ENCODE assay signal across 8 cellular contexts in genomic region chr17:49557204-49558024, GRCh38. TPM values are rescaled to one million over a fixed set of nuclear protein-coding genes. Genes with fewer than 3 reads are reported as not detected.
DNase-seq lines count a peak whose midpoint lies in the region; ATAC-seq, FAIRE-seq and TF ChIP-seq lines count a peak whose summit lies in the region.

No MANE protein-coding gene starts in this region.

- TF ChIP-seq POLR2A in heart left ventricle (IDR thresholded peaks at IDR 0.05) (no peak), spleen (IDR thresholded peaks at IDR 0.05) (no peak)

- TF ChIP-seq CTCF in BJ (IDR thresholded peaks at IDR 0.05; ENCODE audit: insufficient read depth, low read depth, low read length), result peak; percentile 77
- TF ChIP-seq CTCF in heart left ventricle (IDR thresholded peaks at IDR 0.05), result peak in 11 of 12 donors; percentile 33 to 59 (median 49)
- peak in 10 of 11 experiments; percentile 14 to 58 (median 36) for TF ChIP-seq CTCF in spleen (IDR thresholded peaks at IDR 0.05 in 8 of 11, conservative IDR thresholded peaks at IDR 0.05 in 3 of 11)

- peak; percentile 59 for FAIRE-seq in GM18507 (lab: Jason Lieb, UNC)

- H3K27me3 ChIP-seq in BJ (ENCODE audit: control insufficient read depth, insufficient read depth, low read length), result 0 out of 2 replicates have a peak, but pooled peaks cover 1% of the 10 kb centered on the region
- H3K27me3 ChIP-seq in heart left ventricle, result peaks cover 0 to 9% (median 0%) of the 10 kb centered on the region in 9 donors
- peaks cover 0 to 22% (median 0%) of the 10 kb centered on the region in 7 donors for H3K27me3 ChIP-seq in spleen (replicated peaks in 1 of 7)

- peaks cover 8% of the 10 kb centered on the region for H3K27me3 Mint-ChIP-seq in activated T-helper 1 cell treated with anti-CD3 and anti-CD28 coated beads, Interleukin-12 subunit alpha, Interleukin-12 subunit beta, Interleukin-2, Interleukin-4 antibody, amounts not matched to agents 30 ng/mL and 10 ng/mL and 1 ng/mL, durations not matched to agents 14 hours and 24 hours and 36 hours (ENCODE audit: insufficient read depth)

- intact Hi-C loops in activated T-helper 1 cell treated with anti-CD3 and anti-CD28 coated beads, Interleukin-12 subunit alpha, Interleukin-12 subunit beta, Interleukin-2, Interleukin-4 antibody, amounts not matched to agents 30 ng/mL and 10 ng/mL and 1 ng/mL, durations not matched to agents 14 hours and 24 hours and 36 hours (cut with micrococcal nuclease), result loop anchor here (1.0 kb wide), 1 partner anchor 9 kb away; no protein-coding TSS in a partner anchor
- intact Hi-C loops in heart left ventricle (cut with DNase I), result loop anchor here (2.0 to 10.0 kb wide), 15 partner anchors 60 to 440 kb away; partner anchors contain the start of genes NGFR (in 3 of the 10), DLX3 (in 1 of the 10) and PHB1 (in 1 of the 10)
- intact Hi-C loops in spleen (cut with DNase I; ENCODE audit: low total_unique reads), result loop anchor here (5.0 to 10.0 kb wide), 3 partner anchors 63 to 145 kb away; partner anchors contain the start of genes NGFR and PHB1

- 30 to 34% (median 32%) methylated on average over 13 of the region's 13 CpGs for WGBS in heart left ventricle, 4 donors
- 34 to 35% (median 35%) methylated on average over 13 of the region's 13 CpGs for WGBS in spleen, 5 donors

- H3K36me3 Mint-ChIP-seq in activated T-helper 1 cell treated with anti-CD3 and anti-CD28 coated beads, Interleukin-12 subunit alpha, Interleukin-12 subunit beta, Interleukin-2, Interleukin-4 antibody, amounts not matched to agents 30 ng/mL and 10 ng/mL and 1 ng/mL, durations not matched to agents 14 hours and 24 hours and 36 hours (ENCODE audit: low read depth), result no peaks in the 10 kb centered on the region

- DNase-seq in BJ (ENCODE audit: low read depth) (no peak), GM18507 (ENCODE audit: extremely low spot score, insufficient read length, low read depth) (no peak), NCI-H460 (ENCODE audit: extremely low read depth, low read depth) (peak; percentile 54), heart left ventricle (peak in 1 of 5 donors; percentile 32), spleen (peak; percentile 36)
- DNase-seq in activated T-helper 1 cell treated with anti-CD3 and anti-CD28 coated beads, Interleukin-12 subunit alpha, Interleukin-12 subunit beta, Interleukin-2, Interleukin-4 antibody, amounts not matched to agents 30 ng/mL and 10 ng/mL and 1 ng/mL, durations not matched to agents 14 hours and 24 hours and 36 hours (ENCODE audit: low spot score), result peak; percentile 21

- POLR2A ChIA-PET in BJ (lab: Charles Lee), result no interaction called here

- peaks cover 9% of the 10 kb centered on the region for H3K4me1 Mint-ChIP-seq in activated T-helper 1 cell treated with anti-CD3 and anti-CD28 coated beads, Interleukin-12 subunit alpha, Interleukin-12 subunit beta, Interleukin-2, Interleukin-4 antibody, amounts not matched to agents 30 ng/mL and 10 ng/mL and 1 ng/mL, durations not matched to agents 14 hours and 24 hours and 36 hours (ENCODE audit: low read depth)

- no peak overlapping the region for H3K27ac Mint-ChIP-seq in activated T-helper 1 cell treated with anti-CD3 and anti-CD28 coated beads, Interleukin-12 subunit alpha, Interleukin-12 subunit beta, Interleukin-2, Interleukin-4 antibody, amounts not matched to agents 30 ng/mL and 10 ng/mL and 1 ng/mL, durations not matched to agents 14 hours and 24 hours and 36 hours

- H3K4me1 ChIP-seq in heart left ventricle, result peaks cover 0 to 8% (median 4%) of the 10 kb centered on the region in 12 donors
- peaks cover 5 to 15% (median 8%) of the 10 kb centered on the region in 6 donors for H3K4me1 ChIP-seq in spleen

- H3K4me3 ChIP-seq in BJ (ENCODE audit: low read depth, low read length) (no peak overlapping the region), heart left ventricle (no peak overlapping the region), spleen (no peak overlapping the region)

- no peak overlapping the region for H3K4me3 Mint-ChIP-seq in activated T-helper 1 cell treated with anti-CD3 and anti-CD28 coated beads, Interleukin-12 subunit alpha, Interleukin-12 subunit beta, Interleukin-2, Interleukin-4 antibody, amounts not matched to agents 30 ng/mL and 10 ng/mL and 1 ng/mL, durations not matched to agents 14 hours and 24 hours and 36 hours

- ATAC-seq in heart left ventricle (peak in 3 of 4 donors; percentile 46 to 55 (median 48)), HG02852 (IDR thresholded peaks at IDR 0.05; ENCODE audit: unreplicated experiment) (no peak), HG02870 (IDR thresholded peaks at IDR 0.05; ENCODE audit: unreplicated experiment) (no peak)

- H3K36me3 ChIP-seq in BJ (ENCODE audit: control insufficient read depth, insufficient read depth, low read length) (no peaks in the 10 kb centered on the region), heart left ventricle (no peaks in the 10 kb centered on the region), spleen (no peaks in the 10 kb centered on the region)

- CTCF ChIA-PET in BJ (lab: Yijun Ruan, JAX), result interaction anchor here (0.6 to 10.9 kb wide), 45 partner anchors 9 to 448 kb away, joined by 3 to 294 read pairs (median 7); partner anchors contain the start of genes DLX3, NGFR, NXPH3 and PHB1

- H3K27ac ChIP-seq in heart left ventricle (no peak overlapping the region), spleen (no peak overlapping the region)

- H3K9me3 Mint-ChIP-seq in activated T-helper 1 cell treated with anti-CD3 and anti-CD28 coated beads, Interleukin-12 subunit alpha, Interleukin-12 subunit beta, Interleukin-2, Interleukin-4 antibody, amounts not matched to agents 30 ng/mL and 10 ng/mL and 1 ng/mL, durations not matched to agents 14 hours and 24 hours and 36 hours, result no peaks in the 10 kb centered on the region

- H3K9me3 ChIP-seq in heart left ventricle, result no peaks in the 10 kb centered on the region
- H3K9me3 ChIP-seq in spleen, result no peaks in the 10 kb centered on the region

RNA-seq across cellular contexts. Expression of gene NXPH3, which starts 18.3 kb away (rescaled TPM):
- polyA plus RNA-seq in BJ (2011; rRNA removed), result 5.0 and 9.3 TPM in 2 replicates
- 4.7 and 6.1 TPM in 2 replicates for polyA minus RNA-seq in BJ (2011; rRNA and poly(A)+ RNA removed)
- total RNA-seq in NCI-H460 (2014; rRNA removed; shearing (Covaris generic)), result 0.40 TPM in 1 of 2 replicates, not detected in the other
- polyA plus RNA-seq in NCI-H460 (2014; cell fraction: nucleus; rRNA removed), result not detected in 2 replicates
- total RNA-seq in activated T-helper 1 cell treated with anti-CD3 and anti-CD28 coated beads, Interleukin-12 subunit alpha, Interleukin-12 subunit beta, Interleukin-2, Interleukin-4 antibody, amounts not matched to agents 30 ng/mL and 10 ng/mL and 1 ng/mL, durations not matched to agents 14 hours and 24 hours and 36 hours, result not detected in 2 replicates
- total RNA-seq in heart left ventricle, result 1 to 10 TPM; 2.5 to 6.8 (median 4.5) TPM
- 1 to 10 TPM; 4.0 to 7.9 TPM for polyA plus RNA-seq in heart left ventricle
- total RNA-seq in spleen, result 1 to 10 TPM in 5 of 7 donors, under 1 TPM in 2; 0.37 to 3.3 (median 2.0) TPM
- polyA plus RNA-seq in spleen, result under 1 TPM; 0.37 to 0.48 (median 0.38) TPM

Comparison
In these comparisons a context has a peak if more than half of its experiments do, and no peak if none do; other contexts are left out.
1. DNase-seq: peak in NCI-H460 (single experiment), activated T-helper 1 cell treated with anti-CD3 and anti-CD28 coated beads, Interleukin-12 subunit alpha, Interleukin-12 subunit beta, Interleukin-2, Interleukin-4 antibody, amounts not matched to agents 30 ng/mL and 10 ng/mL and 1 ng/mL, durations not matched to agents 14 hours and 24 hours and 36 hours (single experiment) and spleen (single experiment); none in BJ (single experiment) and GM18507 (single experiment).
2. ATAC-seq: peak in heart left ventricle (3 of 4); none in HG02852 (single experiment) and HG02870 (single experiment).
3. Peak in every context shown above with its lines, with median percentiles within 50 percentile points of each other: CTCF ChIP-seq.